In the genomic region with DNA sequence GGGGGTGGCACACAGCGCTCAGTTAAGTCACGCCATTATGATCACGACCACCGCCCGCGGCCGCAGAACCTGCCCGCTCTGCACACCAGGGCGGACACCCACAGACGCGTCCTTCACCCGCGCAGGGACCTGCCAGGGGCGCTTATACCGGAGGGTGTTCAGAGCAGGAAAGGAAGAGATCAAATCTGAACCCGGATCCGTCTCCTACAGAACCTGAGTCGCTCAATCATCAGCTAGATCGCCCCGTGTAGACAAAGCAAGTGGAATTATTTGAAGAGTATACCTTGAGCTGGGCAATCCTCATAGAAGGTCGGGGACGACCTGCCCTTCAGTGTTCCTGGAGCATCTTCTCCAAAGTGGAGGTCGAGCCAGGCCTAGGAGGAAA, we compare ENCODE assay signal across 12 cellular contexts. TPM values are rescaled to one million over a fixed set of nuclear protein-coding genes. Genes with fewer than 3 reads are reported as not detected.
DNase-seq lines count a peak whose midpoint lies in the region; ATAC-seq and TF ChIP-seq lines count a peak whose summit lies in the region.
"Had no signal": no experiment of that assay in that cellular context is flagged by ENCODE, and none has a peak within 500 bp of the region (broad histone marks: within the 10 kb centered on the region; RNA-seq: fewer than 3 reads in every experiment).

No MANE protein-coding gene starts in this region.

- H3K4me3 ChIP-seq in A673 (ENCODE audit: low read depth, low read length, poor library complexity, severe bottlenecking) (no peak overlapping the region), H7 (ENCODE audit: insufficient read depth, low read depth, low read length) (0 out of 2 replicates have a peak overlapping the region, but pooled peaks have one; percentile 3)
- H3K4me3 ChIP-seq: left ventricle myocardium inferior had no signal

- POLR2A ChIA-PET in A673 (lab: Charles Lee; ENCODE audit: low non-redundant PET): no interaction called here

- no peaks in the 10 kb centered on the region for H3K36me3 ChIP-seq in A673 (ENCODE audit: insufficient read depth, low read length, poor library complexity, severe bottlenecking)
- H3K36me3 ChIP-seq in H7 (replicated peaks; ENCODE audit: control insufficient read depth, insufficient read depth, low read length): no peaks in the 10 kb centered on the region
- H3K36me3 ChIP-seq: heart right ventricle, left ventricle myocardium inferior had no signal

- H3K4me1 ChIP-seq in A673 (ENCODE audit: insufficient read depth, low read length, poor library complexity, severe bottlenecking): peaks cover 41% of the 10 kb centered on the region

- TF ChIP-seq CTCF in A673 (conservative IDR thresholded peaks at IDR 0.05; ENCODE audit: low read depth, low read length): no peak

- H3K4me3 Mint-ChIP-seq in activated naive CD8-positive, alpha-beta T cell: peak overlapping the region; percentile 53
- H3K4me3 Mint-ChIP-seq in naive B cell: peak overlapping the region in 7 of 8 donors; percentile 12 to 72 (median 45)

- H3K27ac ChIP-seq in A673 (ENCODE audit: low read depth, low read length, poor library complexity, severe bottlenecking) (peak overlapping the region; percentile 71), caudate nucleus (ENCODE audit: low read depth, low read length) (no peak overlapping the region)

- CTCF ChIA-PET in A673 (lab: Charles Lee): no interaction called here

- no peaks in the 10 kb centered on the region for H3K9me3 ChIP-seq in A673 (ENCODE audit: low read depth, low read length, poor library complexity, severe bottlenecking)
- H3K9me3 ChIP-seq: heart right ventricle, left ventricle myocardium inferior had no signal

- H3K9me3 Mint-ChIP-seq in activated naive CD8-positive, alpha-beta T cell (ENCODE audit: low read depth): no peaks in the 10 kb centered on the region
- no peaks in the 10 kb centered on the region for H3K9me3 Mint-ChIP-seq in naive B cell

- peaks cover 3% of the 10 kb centered on the region for H3K36me3 Mint-ChIP-seq in activated naive CD8-positive, alpha-beta T cell
- no peaks in the 10 kb centered on the region for H3K36me3 Mint-ChIP-seq in naive B cell

- no TSS peak for BruUV-seq in A673 (replicated peaks; lab: Mats Ljungman, UMichigan)

- ATAC-seq in naive B cell (ENCODE audit: low read depth in 2 of 2) (no peak), GM19035 (IDR thresholded peaks at IDR 0.05; ENCODE audit: unreplicated experiment) (no peak), HG02981 (IDR thresholded peaks at IDR 0.05; ENCODE audit: unreplicated experiment) (no peak), HG03520 (IDR thresholded peaks at IDR 0.05; ENCODE audit: unreplicated experiment) (no peak)

- peak overlapping the region; percentile 96 for H3K27ac Mint-ChIP-seq in activated naive CD8-positive, alpha-beta T cell
- H3K27ac Mint-ChIP-seq in naive B cell: peak overlapping the region in 4 of 6 donors; percentile 19 to 82 (median 68)

- no peaks in the 10 kb centered on the region for H3K27me3 ChIP-seq in A673 (replicated peaks; ENCODE audit: insufficient read depth, low read depth, low read length, poor library complexity)
- H3K27me3 ChIP-seq in H7 (ENCODE audit: control insufficient read depth, insufficient read depth, low read length): no peaks in the 10 kb centered on the region
- H3K27me3 ChIP-seq: heart right ventricle had no signal

- H3K4me1 Mint-ChIP-seq in activated naive CD8-positive, alpha-beta T cell (ENCODE audit: low read depth): peaks cover 38% of the 10 kb centered on the region
- H3K4me1 Mint-ChIP-seq in naive B cell: peaks cover 20 to 41% (median 22%) of the 10 kb centered on the region in 3 donors

- no peaks in the 10 kb centered on the region for H3K27me3 Mint-ChIP-seq in activated naive CD8-positive, alpha-beta T cell
- H3K27me3 Mint-ChIP-seq in naive B cell: no peaks in the 10 kb centered on the region

- intact Hi-C loops in A673 (cut with micrococcal nuclease; ENCODE audit: unreplicated experiment): no loop called here

- DNase-seq in A673 (ENCODE audit: low spot score) (no peak), H7 (no peak), naive B cell (no peak), caudate nucleus (lab: John Stamatoyannopoulos, UW) (no peak)
- DNase-seq: NCI-H1436 treated with DMSO at 0.1 percent for 48 hours, NCI-H524 treated with DMSO at 0.1 percent for 48 hours had no signal

RNA-seq across cellular contexts. Expression of a gene that starts 14.4 kb away (rescaled TPM):
- total RNA-seq in A673 (2021): 27.0 and 37.7 TPM in 2 replicates
- total RNA-seq in H7 (2014; rRNA removed; shearing (Covaris generic)): 31.4 and 44.0 TPM in 2 replicates
- 10 to 100 TPM in 5 of 6 donors, 1 to 10 TPM in 1; 8.8 to 31.0 (median 24.7) TPM for polyA plus RNA-seq in naive B cell (ENCODE audit: low read depth in 6 of 6)
